ENCODE assay signal across 1 cellular context in the genomic region with DNA sequence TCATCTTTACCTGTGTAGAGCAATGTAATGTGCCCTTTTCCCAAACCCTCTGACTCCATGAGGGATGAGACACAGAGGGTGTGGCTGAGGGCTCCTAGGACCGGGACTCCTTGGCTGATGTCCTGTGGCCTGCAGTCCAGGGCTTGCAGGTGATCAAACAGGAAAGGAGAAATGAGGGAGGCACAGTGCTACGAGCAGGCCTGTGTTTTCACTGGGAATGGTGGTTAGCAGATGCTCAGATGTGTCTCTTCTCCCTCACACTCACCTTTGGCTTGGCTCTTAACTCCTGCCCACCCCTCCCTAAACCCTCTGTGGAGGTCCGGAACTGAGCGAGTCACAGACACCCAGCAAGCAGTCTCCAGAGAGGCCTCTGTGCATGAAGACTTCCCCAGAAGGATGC.
TF ChIP-seq lines count a peak whose summit lies in the region.

No MANE protein-coding gene starts in this region.

TF ChIP-seq in H1, 55 proteins besides CTCF, POLR2A, EP300 and RAD21:
- TF ChIP-seq MAFK (IDR thresholded peaks at IDR 0.05; ENCODE audit: low read depth, low read length) (no peak), HDAC6 (IDR thresholded peaks at IDR 0.05; ENCODE audit: low read depth, low read length) (no peak), BACH1 (IDR thresholded peaks at IDR 0.05; ENCODE audit: low read length) (no peak), SRF (IDR thresholded peaks at IDR 0.05; ENCODE audit: low read depth, low read length) (no peak), EZH2 (IDR thresholded peaks at IDR 0.05; ENCODE audit: low read depth, low read length, severe bottlenecking) (no peak), JUN (IDR thresholded peaks at IDR 0.05; ENCODE audit: low read depth, low read length) (no peak), RNF2 (IDR thresholded peaks at IDR 0.05; ENCODE audit: borderline replicate concordance, low read depth, low read length, missing control alignments, poor library complexity, severe bottlenecking) (no peak), CREB1 (IDR thresholded peaks at IDR 0.05) (no peak), GTF2F1 (IDR thresholded peaks at IDR 0.05; ENCODE audit: borderline replicate concordance, low read depth, low read length) (no peak)
- TF ChIP-seq, protein P1, sequence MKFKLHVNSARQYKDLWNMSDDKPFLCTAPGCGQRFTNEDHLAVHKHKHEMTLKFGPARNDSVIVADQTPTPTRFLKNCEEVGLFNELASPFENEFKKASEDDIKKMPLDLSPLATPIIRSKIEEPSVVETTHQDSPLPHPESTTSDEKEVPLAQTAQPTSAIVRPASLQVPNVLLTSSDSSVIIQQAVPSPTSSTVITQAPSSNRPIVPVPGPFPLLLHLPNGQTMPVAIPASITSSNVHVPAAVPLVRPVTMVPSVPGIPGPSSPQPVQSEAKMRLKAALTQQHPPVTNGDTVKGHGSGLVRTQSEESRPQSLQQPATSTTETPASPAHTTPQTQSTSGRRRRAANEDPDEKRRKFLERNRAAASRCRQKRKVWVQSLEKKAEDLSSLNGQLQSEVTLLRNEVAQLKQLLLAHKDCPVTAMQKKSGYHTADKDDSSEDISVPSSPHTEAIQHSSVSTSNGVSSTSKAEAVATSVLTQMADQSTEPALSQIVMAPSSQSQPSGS (IDR thresholded peaks at IDR 0.05; ENCODE audit: low read length): no peak
